In genomic region chr11:4637662-4638047, GRCh38 we compare ENCODE assay signal across 15 cellular contexts. TPM values are rescaled to one million over a fixed set of nuclear protein-coding genes. Genes with fewer than 3 reads are reported as not detected.
A peak's percentile ranks its signal among the peaks of the same experiment; 100 is the strongest.
DNase-seq lines count a peak whose midpoint lies in the region; ATAC-seq and TF ChIP-seq lines count a peak whose summit lies in the region.
"Had no signal": no experiment of that assay in that cellular context is flagged by ENCODE, and none has a peak within 500 bp of the region (broad histone marks: within the 10 kb centered on the region; RNA-seq: fewer than 3 reads in every experiment).

No MANE protein-coding gene starts in this region.

- ATAC-seq in activated CD4-positive, CD25-positive, alpha-beta regulatory T cell treated with anti-CD3 and anti-CD28 coated beads, Interleukin-2, amount 50 U/mL, for 24 hours = no peak
- no peak for ATAC-seq in HG03378 (IDR thresholded peaks at IDR 0.05; ENCODE audit: unreplicated experiment)

- H3K18ac ChIP-seq in neuronal stem cell (ENCODE audit: low read length) = no peak overlapping the region

- no peak overlapping the region for H3K4ac ChIP-seq in neuronal stem cell (ENCODE audit: low read length)

- no peak overlapping the region for H2BK5ac ChIP-seq in neuronal stem cell (ENCODE audit: low read length)

- no peak overlapping the region for H2BK15ac ChIP-seq in neuronal stem cell (ENCODE audit: low read length)

- no peak overlapping the region for H2BK120ac ChIP-seq in neuronal stem cell (ENCODE audit: low read depth, low read length)

- H3K4me3 ChIP-seq in Karpas-422 (ENCODE audit: low read length) (no peak overlapping the region), prostate gland (no peak overlapping the region), neuronal stem cell (ENCODE audit: low read length in 2 of 2) (no peak overlapping the region)
- H3K4me3 ChIP-seq: BLaER1 treated with 17β-estradiol and CSF1 and Interleukin-3, amounts not matched to agents 10 nM and 100 nM; GM12878 had no signal

- no peak overlapping the region for H4K91ac ChIP-seq in neuronal stem cell (ENCODE audit: low read depth, low read length, poor library complexity)

- no peak overlapping the region for H2AFZ ChIP-seq in Karpas-422 (ENCODE audit: low read length)
- no peak overlapping the region for H2AFZ ChIP-seq in neuronal stem cell (ENCODE audit: low read length)

- H3K27me3 ChIP-seq in Karpas-422 (ENCODE audit: low read length) = no peaks in the 10 kb centered on the region
- H3K27me3 ChIP-seq in prostate gland (replicated peaks; ENCODE audit: insufficient read depth) = no peaks in the 10 kb centered on the region
- H3K27me3 ChIP-seq in neuronal stem cell (ENCODE audit: control insufficient read depth in 3 of 3, insufficient read depth in 3 of 3, low read depth in 1 of 3, low read length in 3 of 3) = no peaks in the 10 kb centered on the region
- H3K27me3 ChIP-seq: BLaER1 treated with 17β-estradiol and CSF1 and Interleukin-3, amounts not matched to agents 10 nM and 100 nM had no signal

- no peak overlapping the region for H3K4me2 ChIP-seq in Karpas-422 (ENCODE audit: low read depth, low read length, poor library complexity, severe bottlenecking)
- H3K4me2 ChIP-seq in neuronal stem cell (ENCODE audit: insufficient read depth, low read length, poor library complexity, severe bottlenecking) = no peak overlapping the region

- H3K79me1 ChIP-seq in neuronal stem cell (ENCODE audit: low read depth, low read length) = no peaks in the 10 kb centered on the region

- no peak for TF ChIP-seq CTCF in VCaP (conservative IDR thresholded peaks at IDR 0.05)
- no peak for TF ChIP-seq CTCF in prostate gland (IDR thresholded peaks at IDR 0.05)

- H4K20me1 ChIP-seq in Karpas-422 (ENCODE audit: insufficient read depth, low read depth, low read length) = no peaks in the 10 kb centered on the region
- H4K20me1 ChIP-seq: BLaER1 treated with 17β-estradiol and CSF1 and Interleukin-3, amounts not matched to agents 10 nM and 100 nM had no signal

- no peak overlapping the region for H2AK5ac ChIP-seq in neuronal stem cell (ENCODE audit: low read depth, low read length)

- H3K9ac ChIP-seq in Karpas-422 (ENCODE audit: low read length) = no peak overlapping the region
- no peak overlapping the region for H3K9ac ChIP-seq in neuronal stem cell (ENCODE audit: low read depth, low read length, poor library complexity)
- H3K9ac ChIP-seq: BLaER1 treated with 17β-estradiol and CSF1 and Interleukin-3, amounts not matched to agents 10 nM and 100 nM had no signal

- H3K79me2 ChIP-seq in Karpas-422 (ENCODE audit: low read length) = no peaks in the 10 kb centered on the region

- H3K14ac ChIP-seq in neuronal stem cell (ENCODE audit: low read length) = no peak overlapping the region

- no peak overlapping the region for H2BK12ac ChIP-seq in neuronal stem cell (ENCODE audit: low read length)

- no peak for TF ChIP-seq POLR2A in prostate gland (IDR thresholded peaks at IDR 0.05)

- no peak overlapping the region for H4K8ac ChIP-seq in neuronal stem cell (ENCODE audit: low read depth, low read length)

- WGBS in prostate gland = 88% methylated on average over 3 of the region's 3 CpGs
- no CpG with 5 or more reads among the region's 3 CpGs for WGBS in neuronal stem cell (ENCODE audit: extremely low coverage in 2 of 2, insufficient read length in 2 of 2, insufficient replicate concordance in 1 of 2), 2 donors

- H3K27ac ChIP-seq in Karpas-422 (ENCODE audit: low read length) (no peak overlapping the region), VCaP (peak overlapping the region; percentile 92), prostate gland (peak overlapping the region; percentile 68 to 72), neuronal stem cell (replicated peaks; ENCODE audit: low read length) (no peak overlapping the region)
- H3K27ac ChIP-seq: 22Rv1; BLaER1 treated with 17β-estradiol and CSF1 and Interleukin-3, amounts not matched to agents 10 nM and 100 nM; HL-60 had no signal

- no peaks in the 10 kb centered on the region for H3K9me2 ChIP-seq in Karpas-422 (replicated peaks; ENCODE audit: insufficient read depth, low read length)

- H3K23ac ChIP-seq in neuronal stem cell (ENCODE audit: low read depth, low read length, poor library complexity) = no peak overlapping the region

- DNase-seq in NCI-H146 treated with DMSO at 0.1 percent for 48 hours (lab: John Stamatoyannopoulos, UW; ENCODE audit: unreplicated experiment) (peak; percentile 14), NCI-H146 (lab: John Stamatoyannopoulos, UW) (no peak), Karpas-422 (peak; percentile 29), prostate gland (ENCODE audit: low spot score) (no peak), neuronal stem cell (ENCODE audit: low spot score) (no peak)
- DNase-seq: HFFc6 had no signal

- no peaks in the 10 kb centered on the region for H3K9me3 ChIP-seq in Karpas-422 (ENCODE audit: low read length)
- no peaks in the 10 kb centered on the region for H3K9me3 ChIP-seq in prostate gland
- H3K9me3 ChIP-seq in neuronal stem cell (replicated peaks in 1 of 2; ENCODE audit: control insufficient read depth in 2 of 2, insufficient read depth in 1 of 2, low read depth in 1 of 2, low read length in 2 of 2) = no peaks in the 10 kb centered on the region
- H3K9me3 ChIP-seq: BLaER1 treated with 17β-estradiol and CSF1 and Interleukin-3, amounts not matched to agents 10 nM and 100 nM had no signal

- H3K36me3 ChIP-seq in Karpas-422 (ENCODE audit: insufficient read depth, low read length) (no peaks in the 10 kb centered on the region), prostate gland (no peaks in the 10 kb centered on the region), neuronal stem cell (replicated peaks in 1 of 2; ENCODE audit: control insufficient read depth in 2 of 2, insufficient read depth in 2 of 2, low read length in 2 of 2) (no peaks in the 10 kb centered on the region)
- H3K36me3 ChIP-seq: BLaER1 treated with 17β-estradiol and CSF1 and Interleukin-3, amounts not matched to agents 10 nM and 100 nM had no signal

- intact Hi-C loops in prostate gland (cut with DNase I) = loop anchor here (2.0 to 5.0 kb wide), 2 partner anchors 60 to 189 kb away; partner anchors contain the start of gene OR51E2

- H3K4me1 ChIP-seq in Karpas-422 (ENCODE audit: low read length) = no peaks in the 10 kb centered on the region
- no peaks in the 10 kb centered on the region for H3K4me1 ChIP-seq in prostate gland (replicated peaks)
- H3K4me1 ChIP-seq in neuronal stem cell (ENCODE audit: control insufficient read depth in 2 of 2, insufficient read depth in 1 of 2, low read depth in 1 of 2, low read length in 2 of 2) = peaks cover 0 to 14% of the 10 kb centered on the region in 2 donors

RNA-seq across cellular contexts. Expression of gene OR51D1, which starts 0.4 kb away (rescaled TPM):
- not detected in 2 replicates for total RNA-seq in Karpas-422 (2014; rRNA removed; shearing (Covaris generic); ENCODE audit: low replicate concordance)
- not detected for total RNA-seq in prostate gland
- polyA plus RNA-seq in neuronal stem cell (2013, experiment 1 of 2) = not detected
- not detected for polyA plus RNA-seq in neuronal stem cell (2013, experiment 2 of 2)
- total RNA-seq: CD4-positive, CD25-positive, alpha-beta regulatory T cell; H4; HFFc6 had no signal
- polyA plus RNA-seq: CD4-positive, CD25-positive, alpha-beta regulatory T cell; GM12878 had no signal

RNA-seq across cellular contexts. Expression of gene OR51E1, which starts 6.1 kb away (rescaled TPM):
- total RNA-seq in Karpas-422 (2014; rRNA removed; shearing (Covaris generic); ENCODE audit: low replicate concordance) = not detected in 2 replicates
- 10 to 100 TPM in 1 of 2 donors, 1 to 10 TPM in 1; 4.4 to 36.0 TPM for total RNA-seq in prostate gland
- not detected for polyA plus RNA-seq in neuronal stem cell (2013, experiment 1 of 2)
- not detected for polyA plus RNA-seq in neuronal stem cell (2013, experiment 2 of 2)
- total RNA-seq: CD4-positive, CD25-positive, alpha-beta regulatory T cell; GM12878; H4; HFFc6 had no signal
- polyA plus RNA-seq: CD4-positive, CD25-positive, alpha-beta regulatory T cell; GM12878 had no signal

RNA-seq across cellular contexts. Expression of gene TRIM68, which starts 29.6 kb away (rescaled TPM):
- total RNA-seq in Karpas-422 (2014; rRNA removed; shearing (Covaris generic); ENCODE audit: low replicate concordance) = 17.5 and 21.1 TPM in 2 replicates
- total RNA-seq in prostate gland = 10 to 100 TPM; 29.1 to 36.3 TPM
- 7.7 TPM for polyA plus RNA-seq in neuronal stem cell (2013, experiment 1 of 2)
- 7.1 TPM for polyA plus RNA-seq in neuronal stem cell (2013, experiment 2 of 2)

RNA-seq across cellular contexts. Expression of gene OR52I1, which starts 43.8 kb away (rescaled TPM):
- not detected in 2 replicates for total RNA-seq in Karpas-422 (2014; rRNA removed; shearing (Covaris generic); ENCODE audit: low replicate concordance)
- not detected for total RNA-seq in prostate gland
- not detected for polyA plus RNA-seq in neuronal stem cell (2013, experiment 1 of 2)
- not detected for polyA plus RNA-seq in neuronal stem cell (2013, experiment 2 of 2)
- total RNA-seq: CD4-positive, CD25-positive, alpha-beta regulatory T cell; GM12878; H4; HFFc6 had no signal
- polyA plus RNA-seq: CD4-positive, CD25-positive, alpha-beta regulatory T cell; GM12878 had no signal

RNA-seq across cellular contexts. Expression of gene OR52I2, which starts 56.1 kb away (rescaled TPM):
- not detected in 2 replicates for total RNA-seq in Karpas-422 (2014; rRNA removed; shearing (Covaris generic); ENCODE audit: low replicate concordance)
- total RNA-seq in prostate gland = not detected
- polyA plus RNA-seq in neuronal stem cell (2013, experiment 1 of 2) = not detected
- polyA plus RNA-seq in neuronal stem cell (2013, experiment 2 of 2) = not detected
- total RNA-seq: CD4-positive, CD25-positive, alpha-beta regulatory T cell; GM12878; H4; HFFc6 had no signal
- polyA plus RNA-seq: CD4-positive, CD25-positive, alpha-beta regulatory T cell had no signal

Comparison
In these comparisons a context has a peak if more than half of its experiments do, and no peak if none do; other contexts are left out.
1. DNase-seq: peak in NCI-H146 treated with DMSO at 0.1 percent for 48 hours (single experiment) and Karpas-422 (single experiment); none in NCI-H146 (single experiment), prostate gland (single experiment) and neuronal stem cell (single experiment).
2. H3K27ac ChIP-seq: peak in VCaP (single experiment) and prostate gland (2 of 2); none in Karpas-422 (single experiment) and neuronal stem cell (single experiment).